17 cellular contexts compared by ENCODE assay signal in genomic region chr10:70864940-70865339, GRCh38. TPM values are rescaled to one million over a fixed set of nuclear protein-coding genes. Genes with fewer than 3 reads are reported as not detected.
DNase-seq lines count a peak whose midpoint lies in the region; ATAC-seq, FAIRE-seq and TF ChIP-seq lines count a peak whose summit lies in the region.
"Had no signal": no experiment of that assay in that cellular context is flagged by ENCODE, and none has a peak within 500 bp of the region (broad histone marks: within the 10 kb centered on the region; RNA-seq: fewer than 3 reads in every experiment).

No MANE protein-coding gene starts in this region.

- H3K4me3 ChIP-seq in IMR-90 (ENCODE audit: insufficient read depth, low read depth, low read length), result no peak overlapping the region
- no peak overlapping the region for H3K4me3 ChIP-seq in astrocyte (ENCODE audit: insufficient read depth, low read depth, low read length)

- H4K20me1 ChIP-seq in IMR-90 (ENCODE audit: insufficient read depth, low read length), result no peaks in the 10 kb centered on the region
- no peaks in the 10 kb centered on the region for H4K20me1 ChIP-seq in astrocyte (ENCODE audit: insufficient read depth, low read length)

- H2BK5ac ChIP-seq in IMR-90 (ENCODE audit: low read depth, low read length, poor library complexity, severe bottlenecking), result no peak overlapping the region

- CTCF ChIA-PET in IMR-90 (lab: Yijun Ruan, JAX), result interaction anchor here (1.6 kb wide), 1 partner anchor 11 kb away, joined by 6 read pairs; no protein-coding TSS in a partner anchor

- no peaks in the 10 kb centered on the region for H3K79me2 ChIP-seq in astrocyte (ENCODE audit: insufficient read depth, low read length)

- no peak overlapping the region for H3K4me3 Mint-ChIP-seq in T-helper 2 cell treated with Interferon-gamma antibody and Interleukin-4, amounts not matched to agents 5 μg/mL and 100 μg/mL, for 36 hours
- H3K4me3 Mint-ChIP-seq in astrocyte (ENCODE audit: unreplicated experiment) (no peak overlapping the region), mesothelial cell of epicardium (no peak overlapping the region)
- H3K4me3 Mint-ChIP-seq: CD4-positive, alpha-beta T cell had no signal

- no peak for DNase-seq in T-helper 2 cell treated with Interferon-gamma antibody and Interleukin-4, amounts not matched to agents 5 μg/mL and 100 μg/mL, for 36 hours (ENCODE audit: low spot score)
- no peak for DNase-seq in T-helper 2 cell
- DNase-seq in IMR-90, result no peak
- no peak for DNase-seq in astrocyte (ENCODE audit: low read depth)
- DNase-seq in mesothelial cell of epicardium (ENCODE audit: low spot score in 2 of 2, unreplicated experiment in 2 of 2), result no peak
- DNase-seq in SW480 (ENCODE audit: low spot score), result no peak
- DNase-seq in GM20000 (ENCODE audit: low spot score), result no peak
- DNase-seq: BE2C; CD4-positive, alpha-beta T cell; H7; NCI-H1436; NCI-H2029 treated with DMSO at 0.1 percent for 48 hours; NCI-H2171 treated with DMSO at 0.1 percent for 48 hours; NCI-H446 treated with DMSO at 0.1 percent for 48 hours; NK-92 treated with Interleukin-12 subunit alpha and Interleukin-12 subunit beta, amount 100 ng/mL, for 24 hours had no signal

- no peak overlapping the region for H3K14ac ChIP-seq in IMR-90 (replicated peaks; ENCODE audit: low read depth, low read length)

- no peak for TF ChIP-seq POLR2A in IMR-90 (IDR thresholded peaks at IDR 0.05; ENCODE audit: low read depth, low read length)

- peaks cover 13% of the 10 kb centered on the region for H3K36me3 ChIP-seq in IMR-90 (ENCODE audit: control insufficient read depth, insufficient read depth, low read length)
- H3K36me3 ChIP-seq in astrocyte (ENCODE audit: insufficient read depth, low read length), result peaks cover 13% of the 10 kb centered on the region

- no peak overlapping the region for H4K5ac ChIP-seq in IMR-90 (ENCODE audit: low read depth, low read length)

- peaks cover 16% of the 10 kb centered on the region for H3K4me1 Mint-ChIP-seq in T-helper 2 cell treated with Interferon-gamma antibody and Interleukin-4, amounts not matched to agents 5 μg/mL and 100 μg/mL, for 36 hours (ENCODE audit: low read depth)
- peaks cover 35% of the 10 kb centered on the region for H3K4me1 Mint-ChIP-seq in astrocyte (ENCODE audit: low read depth, unreplicated experiment)
- peaks cover 2% of the 10 kb centered on the region for H3K4me1 Mint-ChIP-seq in mesothelial cell of epicardium

- H3K56ac ChIP-seq in IMR-90 (ENCODE audit: extremely low read depth, insufficient read depth, low read length), result no peak overlapping the region

- no peaks in the 10 kb centered on the region for H3K27me3 ChIP-seq in IMR-90 (ENCODE audit: control insufficient read depth, insufficient read depth, low read length)
- no peaks in the 10 kb centered on the region for H3K27me3 ChIP-seq in astrocyte (ENCODE audit: insufficient read depth, low read length)
- H3K27me3 ChIP-seq: BE2C had no signal

- no peak for ATAC-seq in IMR-90 (ENCODE audit: low read depth)
- no peak for ATAC-seq in activated CD4-positive, CD25-positive, alpha-beta regulatory T cell treated with anti-CD3 and anti-CD28 coated beads, Interleukin-2, amount 50 U/mL, for 24 hours

- WGBS in IMR-90 (ENCODE audit: extremely low coverage in 2 of 2, insufficient read length in 1 of 2), 2 experiments, result no CpG with 5 or more reads among the region's 1 CpG

- H2AK9ac ChIP-seq in IMR-90 (replicated peaks; ENCODE audit: low read depth, low read length, poor library complexity), result no peak overlapping the region

- H3K4me1 ChIP-seq in IMR-90 (ENCODE audit: control insufficient read depth, insufficient read depth, low read length), result no peaks in the 10 kb centered on the region
- H3K4me1 ChIP-seq in astrocyte (ENCODE audit: insufficient read depth, low read length), result no peaks in the 10 kb centered on the region
- H3K4me1 ChIP-seq: BE2C had no signal

- BruUV-seq in IMR-90 (replicated peaks; lab: Mats Ljungman, UMichigan), result no TSS peak

- no peaks in the 10 kb centered on the region for H3K79me1 ChIP-seq in IMR-90 (ENCODE audit: low read depth in 1 of 2, low read length in 2 of 2)

- dilution Hi-C loops in IMR-90 (cut with HindIII; ENCODE audit: low sequenced_read_pairs, unreplicated experiment), result no loop called here

- in situ Hi-C loops in IMR-90 (cut with MboI; ENCODE audit: low sequenced_read_pairs), result no loop called here

- intact Hi-C loops in IMR-90 (cut with micrococcal nuclease), result no loop called here

- no peak overlapping the region for H4K8ac ChIP-seq in IMR-90 (ENCODE audit: low read depth in 2 of 2, low read length in 2 of 2)

- H3K27ac ChIP-seq in IMR-90 (ENCODE audit: insufficient read depth, low read length), result no peak overlapping the region
- H3K27ac ChIP-seq in astrocyte (ENCODE audit: low read depth, low read length), result no peak overlapping the region
- H3K27ac ChIP-seq: 22Rv1 had no signal

- H2BK15ac ChIP-seq in IMR-90 (ENCODE audit: low read depth, low read length), result no peak overlapping the region

- H3K9me3 Mint-ChIP-seq in T-helper 2 cell treated with Interferon-gamma antibody and Interleukin-4, amounts not matched to agents 5 μg/mL and 100 μg/mL, for 36 hours, result no peaks in the 10 kb centered on the region
- H3K9me3 Mint-ChIP-seq in astrocyte (ENCODE audit: unreplicated experiment) (no peaks in the 10 kb centered on the region), mesothelial cell of epicardium (no peaks in the 10 kb centered on the region)
- H3K9me3 Mint-ChIP-seq: CD4-positive, alpha-beta T cell had no signal

- no peak overlapping the region for H3K23ac ChIP-seq in IMR-90 (ENCODE audit: low read depth, low read length)

- TF ChIP-seq CTCF in IMR-90 (conservative IDR thresholded peaks at IDR 0.05; ENCODE audit: low read depth, low read length) (no peak), astrocyte (IDR thresholded peaks at IDR 0.05; ENCODE audit: insufficient read depth, low read depth, low read length) (no peak), mesothelial cell of epicardium (IDR thresholded peaks at IDR 0.05; ENCODE audit: unreplicated experiment) (no peak), GM20000 (IDR thresholded peaks at IDR 0.05; ENCODE audit: extremely low read depth, missing control alignments) (no peak)

- H3K18ac ChIP-seq in IMR-90 (ENCODE audit: low read depth, low read length), result no peak overlapping the region

- peaks cover 18% of the 10 kb centered on the region for H3K36me3 Mint-ChIP-seq in T-helper 2 cell treated with Interferon-gamma antibody and Interleukin-4, amounts not matched to agents 5 μg/mL and 100 μg/mL, for 36 hours (ENCODE audit: low read depth)
- H3K36me3 Mint-ChIP-seq in astrocyte (ENCODE audit: low read depth, unreplicated experiment) (peaks cover 21% of the 10 kb centered on the region), mesothelial cell of epicardium (peaks cover 48% of the 10 kb centered on the region)

- no peak overlapping the region for H2BK120ac ChIP-seq in IMR-90 (ENCODE audit: low read depth, low read length)

- H2BK20ac ChIP-seq in IMR-90 (ENCODE audit: low read depth, low read length), result no peak overlapping the region

- no peak for FAIRE-seq in astrocyte (lab: Jason Lieb, UNC)

- H2AFZ ChIP-seq in IMR-90 (replicated peaks; ENCODE audit: low read length, poor library complexity) (no peak overlapping the region), astrocyte (ENCODE audit: low read depth, low read length) (no peak overlapping the region)

- no peaks in the 10 kb centered on the region for H3K27me3 Mint-ChIP-seq in T-helper 2 cell treated with Interferon-gamma antibody and Interleukin-4, amounts not matched to agents 5 μg/mL and 100 μg/mL, for 36 hours (ENCODE audit: low read depth)
- H3K27me3 Mint-ChIP-seq in astrocyte (ENCODE audit: low read depth, unreplicated experiment), result no peaks in the 10 kb centered on the region
- H3K27me3 Mint-ChIP-seq in mesothelial cell of epicardium (ENCODE audit: low read depth), result no peaks in the 10 kb centered on the region
- H3K27me3 Mint-ChIP-seq: CD4-positive, alpha-beta T cell had no signal

- H3K4me2 ChIP-seq in IMR-90 (ENCODE audit: low read depth, low read length) (no peak overlapping the region), astrocyte (ENCODE audit: low read length) (no peak overlapping the region)

- POLR2A ChIA-PET in IMR-90 (lab: Charles Lee; ENCODE audit: unreplicated experiment), result no interaction called here

- H3K9me3 ChIP-seq in IMR-90 (ENCODE audit: control insufficient read depth, insufficient read depth, low read length) (no peaks in the 10 kb centered on the region), astrocyte (ENCODE audit: insufficient read depth, low read depth, low read length) (no peaks in the 10 kb centered on the region)
- H3K9me3 ChIP-seq: BE2C had no signal

- H3K4ac ChIP-seq in IMR-90 (ENCODE audit: low read depth, low read length), result no peak overlapping the region

- TF ChIP-seq RAD21 in IMR-90 (IDR thresholded peaks at IDR 0.05; ENCODE audit: low read length), result no peak

- no peak overlapping the region for H4K91ac ChIP-seq in IMR-90 (ENCODE audit: insufficient read depth, low read depth, low read length)

- H3K9ac ChIP-seq in IMR-90 (ENCODE audit: low read depth, low read length), result no peak overlapping the region
- H3K9ac ChIP-seq in astrocyte (ENCODE audit: low read length), result no peak overlapping the region

- no peak overlapping the region for H2AK5ac ChIP-seq in IMR-90 (ENCODE audit: low read depth, low read length)

- peaks cover 4% of the 10 kb centered on the region; the same call in 1 of the 2 replicates for H3K9me1 ChIP-seq in IMR-90 (ENCODE audit: insufficient read depth, low read length)

- H3K27ac Mint-ChIP-seq in T-helper 2 cell treated with Interferon-gamma antibody and Interleukin-4, amounts not matched to agents 5 μg/mL and 100 μg/mL, for 36 hours, result peak overlapping the region; percentile 35
- H3K27ac Mint-ChIP-seq in astrocyte (ENCODE audit: unreplicated experiment) (peak overlapping the region; percentile 38), mesothelial cell of epicardium (peak overlapping the region; percentile 54)
- H3K27ac Mint-ChIP-seq: CD4-positive, alpha-beta T cell had no signal

TF ChIP-seq in IMR-90, 13 proteins besides CTCF, POLR2A, EP300 and RAD21:
- TF ChIP-seq MAFK (IDR thresholded peaks at IDR 0.05; ENCODE audit: low read depth, low read length) (peak; percentile 88), CEBPB (IDR thresholded peaks at IDR 0.05; ENCODE audit: low read depth, low read length) (no peak)

RNA-seq across cellular contexts. Expression of gene PCBD1, which starts 23.4 kb away (rescaled TPM):
- total RNA-seq in IMR-90 (2012; rRNA removed), result 15.8 and 17.8 TPM in 2 replicates
- polyA plus RNA-seq in IMR-90 (2012; rRNA removed), result 31.6 and 33.1 TPM in 2 replicates
- polyA plus RNA-seq in IMR-90 (2012; cell fraction: cytosol; rRNA removed), result 21.7 and 49.0 TPM in 2 replicates
- polyA plus RNA-seq in IMR-90 (2012; cell fraction: nucleus; rRNA removed; ENCODE audit: low replicate concordance), result 10.9 and 17.4 TPM in 2 replicates
- total RNA-seq in astrocyte, result 48.5 and 54.6 TPM in 2 replicates
- 50.5 to 51.7 TPM (median 51.4 TPM) in 3 replicates for total RNA-seq in mesothelial cell of epicardium

RNA-seq across cellular contexts. Expression of gene SGPL1, which starts 49.2 kb away (rescaled TPM):
- 26.7 and 27.5 TPM in 2 replicates for total RNA-seq in IMR-90 (2012; rRNA removed)
- 9.4 and 12.2 TPM in 2 replicates for polyA plus RNA-seq in IMR-90 (2012; rRNA removed)
- 6.0 and 7.9 TPM in 2 replicates for polyA plus RNA-seq in IMR-90 (2012; cell fraction: cytosol; rRNA removed)
- polyA plus RNA-seq in IMR-90 (2012; cell fraction: nucleus; rRNA removed; ENCODE audit: low replicate concordance), result 8.9 and 27.3 TPM in 2 replicates
- total RNA-seq in astrocyte, result 101 and 108 TPM in 2 replicates
- total RNA-seq in mesothelial cell of epicardium, result 89.9 to 98.3 TPM (median 90.8 TPM) in 3 replicates
